ENCODE assay signal across 8 cellular contexts in the genomic region with DNA sequence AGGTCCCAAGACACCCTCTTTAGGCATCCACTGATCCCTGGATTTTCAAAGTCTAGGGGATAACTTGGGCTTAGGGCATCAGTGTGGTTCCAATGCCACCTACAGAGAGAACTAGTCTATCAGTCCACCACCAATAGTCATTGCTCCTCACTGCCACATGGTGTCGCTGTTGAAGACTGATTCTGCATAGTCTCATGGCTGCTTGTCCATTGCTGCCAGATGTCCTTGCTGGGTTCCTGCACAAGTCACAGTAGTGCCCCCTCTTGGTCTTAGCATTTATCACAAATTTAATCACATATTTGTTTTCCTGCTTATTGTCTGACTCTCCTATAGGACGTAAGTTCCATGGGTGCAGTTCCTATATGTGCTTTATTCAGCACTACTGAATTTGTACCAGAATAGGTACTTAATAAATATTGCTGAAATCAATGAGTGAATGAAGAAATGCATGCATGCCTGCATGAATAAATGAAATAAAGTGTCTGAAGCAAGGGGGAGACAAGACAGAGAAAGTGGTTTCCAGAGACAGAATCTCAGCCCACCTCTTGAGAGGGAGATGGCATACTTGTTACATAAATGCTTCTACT. TPM values are rescaled to one million over a fixed set of nuclear protein-coding genes. Genes with fewer than 3 reads are reported as not detected.
DNase-seq lines count a peak whose midpoint lies in the region; ATAC-seq and TF ChIP-seq lines count a peak whose summit lies in the region.

No MANE protein-coding gene starts in this region.

- peak; percentile 83 for TF ChIP-seq CTCF in PC-9 (conservative IDR thresholded peaks at IDR 0.05)
- peak; percentile 11 to 33 for TF ChIP-seq CTCF in suprapubic skin (IDR thresholded peaks at IDR 0.05)

- H3K36me3 ChIP-seq in HAP-1 (replicated peaks) (no peaks in the 10 kb centered on the region), PC-9 (ENCODE audit: low read depth) (no peaks in the 10 kb centered on the region), suprapubic skin (no peaks in the 10 kb centered on the region)

- no peak overlapping the region for H3K4me3 ChIP-seq in HAP-1
- no peak overlapping the region for H3K4me3 ChIP-seq in PC-9
- no peak overlapping the region for H3K4me3 ChIP-seq in suprapubic skin

- no peak overlapping the region for H3K4me2 ChIP-seq in PC-9

- H3K79me2 ChIP-seq in PC-9 (ENCODE audit: low read depth): no peaks in the 10 kb centered on the region

- H3K27ac ChIP-seq in PC-9: no peak overlapping the region
- H3K27ac ChIP-seq in suprapubic skin: no peak overlapping the region

- peak; percentile 70 for DNase-seq in CD1c-positive myeloid dendritic cell (ENCODE audit: extremely low spot score)
- peak; percentile 58 to 69 for DNase-seq in HAP-1 (ENCODE audit: low spot score in 2 of 2)
- peak; percentile 55 to 68 for DNase-seq in PC-9
- peak; percentile 27 for DNase-seq in activated naive CD4-positive, alpha-beta T cell treated with anti-CD3 and anti-CD28 coated beads, Interleukin-2, amount 50 U/mL, for 16 hours
- DNase-seq in islet precursor cell: peak; percentile 83
- no peak for DNase-seq in suprapubic skin (ENCODE audit: low spot score in 2 of 2)
- DNase-seq in NCI-H1092 (lab: John Stamatoyannopoulos, UW): no peak

- CTCF ChIA-PET in PC-9 (lab: Charles Lee): no interaction called here

- H3K27me3 ChIP-seq in HAP-1 (ENCODE audit: low read depth) (no peaks in the 10 kb centered on the region), PC-9 (ENCODE audit: insufficient read depth, low read depth) (no peaks in the 10 kb centered on the region), suprapubic skin (no peaks in the 10 kb centered on the region)

- BruUV-seq in PC-9 (replicated peaks; lab: Mats Ljungman, UMichigan): no TSS peak

- H3K9me2 ChIP-seq in PC-9 (ENCODE audit: insufficient read depth): no peaks in the 10 kb centered on the region

- H3F3A ChIP-seq in PC-9 (ENCODE audit: insufficient read depth, low read depth): no peaks in the 10 kb centered on the region

- ATAC-seq in GM18519 (IDR thresholded peaks at IDR 0.05; ENCODE audit: low FRiP score, unreplicated experiment): no peak

- in situ Hi-C loops in HAP-1 (cut with MboI; ENCODE audit: low sequenced_read_pairs): no loop called here

- no peak overlapping the region for H2AFZ ChIP-seq in PC-9

- no peak for TF ChIP-seq POLR2A in suprapubic skin (IDR thresholded peaks at IDR 0.05)

- H3K9me3 ChIP-seq in HAP-1 (peaks cover 8% of the 10 kb centered on the region), PC-9 (ENCODE audit: insufficient read depth, low read depth) (peaks cover 14% of the 10 kb centered on the region), suprapubic skin (peaks cover 13% of the 10 kb centered on the region)

- intact Hi-C loops in PC-9 (cut with micrococcal nuclease; ENCODE audit: unreplicated experiment): no loop called here

- H3K4me1 ChIP-seq in HAP-1: no peaks in the 10 kb centered on the region
- H3K4me1 ChIP-seq in PC-9 (replicated peaks; ENCODE audit: insufficient read depth): 0 out of 2 replicates have a peak, but pooled peaks cover 4% of the 10 kb centered on the region
- H3K4me1 ChIP-seq in suprapubic skin: no peaks in the 10 kb centered on the region

- WGBS in suprapubic skin: 45% methylated on average over 2 of the region's 2 CpGs

- H4K20me1 ChIP-seq in PC-9 (ENCODE audit: insufficient read depth): no peaks in the 10 kb centered on the region

- POLR2A ChIA-PET in PC-9 (lab: Charles Lee; ENCODE audit: unreplicated experiment): no interaction called here

- TF ChIP-seq EP300 in suprapubic skin (IDR thresholded peaks at IDR 0.05): no peak

RNA-seq across cellular contexts. Expression of gene RALY, which starts 45.9 kb away (rescaled TPM):
- total RNA-seq in PC-9 (2021) (214 and 219 TPM in 2 replicates), suprapubic skin (100 to 1,000 TPM in 1 of 4 donors, 10 to 100 TPM in 3; 78.5 to 110 (median 86.6) TPM)

Comparison
In these comparisons a context has a peak if more than half of its experiments do, and no peak if none do; other contexts are left out.
1. DNase-seq: peak in CD1c-positive myeloid dendritic cell (single experiment), HAP-1 (2 of 2), PC-9 (2 of 2), activated naive CD4-positive, alpha-beta T cell treated with anti-CD3 and anti-CD28 coated beads, Interleukin-2, amount 50 U/mL, for 16 hours (single experiment) and islet precursor cell (single experiment); none in suprapubic skin (0 of 2) and NCI-H1092 (single experiment).